Comparison of ENCODE assay signal across 8 cellular contexts in genomic region chr1:233025156-233025555, GRCh38.
DNase-seq lines count a peak whose midpoint lies in the region; ATAC-seq, FAIRE-seq and TF ChIP-seq lines count a peak whose summit lies in the region.

No MANE protein-coding gene starts in this region.

- intact Hi-C loops in Right ventricle myocardium inferior (cut with DNase I), result loop anchor here (2.0 kb wide), 1 partner anchor 388 kb away; no protein-coding TSS in a partner anchor

- TF ChIP-seq CTCF in cardiac muscle cell (IDR thresholded peaks at IDR 0.05; ENCODE audit: low read depth, low read length) (peak; percentile 46), choroid plexus epithelial cell (conservative IDR thresholded peaks at IDR 0.05; ENCODE audit: low read depth, low read length) (peak; percentile 85)

- no peak for ATAC-seq in Right ventricle myocardium inferior
- ATAC-seq in HG03469 (IDR thresholded peaks at IDR 0.05; ENCODE audit: unreplicated experiment), result no peak

- H3K4me3 ChIP-seq in cardiac muscle cell (no peak overlapping the region), choroid plexus epithelial cell (ENCODE audit: low read depth, low read length) (no peak overlapping the region)

- no peaks in the 10 kb centered on the region for H3K36me3 ChIP-seq in cardiac muscle cell

- peaks cover 12% of the 10 kb centered on the region for H3K4me1 ChIP-seq in cardiac muscle cell (ENCODE audit: low read depth)

- H3K27ac ChIP-seq in cardiac muscle cell, result no peak overlapping the region

- DNase-seq in cardiac muscle cell (ENCODE audit: low read depth in 1 of 2, low spot score in 1 of 2), result peak; percentile 41 to 76
- no peak for DNase-seq in Right ventricle myocardium inferior (ENCODE audit: missing footprints)
- peak; percentile 47 for DNase-seq in NCI-H748 (lab: John Stamatoyannopoulos, UW; ENCODE audit: unreplicated experiment)
- peak; percentile 70 for DNase-seq in choroid plexus epithelial cell (ENCODE audit: low read depth)
- DNase-seq in mucosa of gallbladder (ENCODE audit: low spot score), result peak; percentile 46
- DNase-seq in DMS153 (lab: John Stamatoyannopoulos, UW), result no peak
- DNase-seq in GM19239 (ENCODE audit: insufficient read length, low spot score), result no peak

- H3K27me3 ChIP-seq in cardiac muscle cell, result no peaks in the 10 kb centered on the region

- FAIRE-seq in GM19239 (lab: Jason Lieb, UNC), result no peak

- H3K9me3 ChIP-seq in cardiac muscle cell (ENCODE audit: low read depth), result no peaks in the 10 kb centered on the region

Comparison
In these comparisons a context has a peak if more than half of its experiments do, and no peak if none do; other contexts are left out.
1. DNase-seq: peak in cardiac muscle cell (2 of 2), NCI-H748 (single experiment), choroid plexus epithelial cell (single experiment) and mucosa of gallbladder (single experiment); none in Right ventricle myocardium inferior (single experiment), DMS153 (single experiment) and GM19239 (single experiment).